17 cellular contexts compared by ENCODE assay signal in genomic region chr7:97801108-97801507, GRCh38.
DNase-seq lines count a peak whose midpoint lies in the region; ATAC-seq and TF ChIP-seq lines count a peak whose summit lies in the region.
"Had no signal": no experiment of that assay in that cellular context is flagged by ENCODE, and none has a peak within 500 bp of the region (broad histone marks: within the 10 kb centered on the region; RNA-seq: fewer than 3 reads in every experiment).

No MANE protein-coding gene starts in this region.

- no peak overlapping the region for H3K4me3 ChIP-seq in A673 (ENCODE audit: low read depth, low read length, poor library complexity, severe bottlenecking)
- no peak overlapping the region for H3K4me3 ChIP-seq in GM23338
- H3K4me3 ChIP-seq: BLaER1 treated with 17β-estradiol and CSF1 and Interleukin-3, amounts not matched to agents 10 nM and 100 nM; K562 had no signal

- H3K36me3 ChIP-seq in A673 (ENCODE audit: insufficient read depth, low read length, poor library complexity, severe bottlenecking) (no peaks in the 10 kb centered on the region), GM23338 (ENCODE audit: insufficient read depth) (no peaks in the 10 kb centered on the region)
- H3K36me3 ChIP-seq: BLaER1 treated with 17β-estradiol and CSF1 and Interleukin-3, amounts not matched to agents 10 nM and 100 nM had no signal

- H3K27me3 ChIP-seq in A673 (replicated peaks; ENCODE audit: insufficient read depth, low read depth, low read length, poor library complexity) (peaks cover 9% of the 10 kb centered on the region), GM23338 (ENCODE audit: insufficient read depth) (no peaks in the 10 kb centered on the region)
- H3K27me3 ChIP-seq: BLaER1 treated with 17β-estradiol and CSF1 and Interleukin-3, amounts not matched to agents 10 nM and 100 nM had no signal

- no peaks in the 10 kb centered on the region for H3K27me3 Mint-ChIP-seq in GM23338 (ENCODE audit: insufficient read depth, low read depth, poor library complexity)

- H3K9me3 ChIP-seq in A673 (ENCODE audit: low read depth, low read length, poor library complexity, severe bottlenecking) = no peaks in the 10 kb centered on the region

- no peaks in the 10 kb centered on the region for H4K20me1 ChIP-seq in GM23338 (replicated peaks; ENCODE audit: insufficient read depth)
- H4K20me1 ChIP-seq: BLaER1 treated with 17β-estradiol and CSF1 and Interleukin-3, amounts not matched to agents 10 nM and 100 nM had no signal

- no peaks in the 10 kb centered on the region for H3K79me2 ChIP-seq in GM23338 (replicated peaks; ENCODE audit: insufficient read depth)

- peaks cover 5% of the 10 kb centered on the region; the same call in 2 of the 3 replicates for H3K4me1 Mint-ChIP-seq in GM23338
- H3K4me1 Mint-ChIP-seq: CD4-positive, CD25-positive, alpha-beta regulatory T cell had no signal

- DNase-seq in DMS53 (lab: John Stamatoyannopoulos, UW) (peak; percentile 18), DMS53 treated with DMSO at 0.1 percent for 48 hours (lab: John Stamatoyannopoulos, UW; ENCODE audit: unreplicated experiment) (no peak), A673 (ENCODE audit: low spot score) (peak; percentile 4), GM23338 (ENCODE audit: low spot score) (peak; percentile 31), SK-MEL-5 (ENCODE audit: low read depth, low spot score) (peak; percentile 27), NCI-H2227 treated with DMSO at 0.1 percent for 48 hours (lab: John Stamatoyannopoulos, UW) (no peak)
- DNase-seq: AML-193; CD4-positive, CD25-positive, alpha-beta regulatory T cell; DMS79; H7; HFFc6; Karpas-422 had no signal

- no peak overlapping the region for H2AFZ ChIP-seq in GM23338

- POLR2A ChIA-PET in A673 (lab: Charles Lee; ENCODE audit: low non-redundant PET) = no interaction called here

- H3K36me3 Mint-ChIP-seq in GM23338 (ENCODE audit: low read depth) = no peaks in the 10 kb centered on the region
- H3K36me3 Mint-ChIP-seq: CD4-positive, CD25-positive, alpha-beta regulatory T cell had no signal

- no peaks in the 10 kb centered on the region for H3F3A ChIP-seq in GM23338 (replicated peaks; ENCODE audit: low read depth)

- no peak overlapping the region for H3K27ac Mint-ChIP-seq in GM23338
- H3K27ac Mint-ChIP-seq: CD4-positive, CD25-positive, alpha-beta regulatory T cell; HFFc6 had no signal

- intact Hi-C loops in A673 (cut with micrococcal nuclease; ENCODE audit: unreplicated experiment) = no loop called here

- in situ Hi-C loops in SK-MEL-5 (cut with HindIII; ENCODE audit: low pct_unique_long_range_greater_than_20kb, low sequenced_read_pairs) = no loop called here

- ATAC-seq in GM23338 = no peak
- no peak for ATAC-seq in GM19467 (IDR thresholded peaks at IDR 0.05; ENCODE audit: unreplicated experiment)
- no peak for ATAC-seq in HG02798 (IDR thresholded peaks at IDR 0.05; ENCODE audit: poor library complexity, unreplicated experiment)
- ATAC-seq: K562 had no signal

- no peak overlapping the region for H3K4me3 Mint-ChIP-seq in GM23338
- H3K4me3 Mint-ChIP-seq: CD4-positive, CD25-positive, alpha-beta regulatory T cell; HFFc6 had no signal

- BruUV-seq in A673 (replicated peaks; lab: Mats Ljungman, UMichigan) = no TSS peak

- TF ChIP-seq CTCF in A673 (conservative IDR thresholded peaks at IDR 0.05; ENCODE audit: low read depth, low read length) (no peak), GM23338 (conservative IDR thresholded peaks at IDR 0.05; ENCODE audit: low read depth in 2 of 2) (no peak)

- no peaks in the 10 kb centered on the region for H3K9me3 Mint-ChIP-seq in GM23338

- CTCF ChIA-PET in A673 (lab: Charles Lee) = no interaction called here

- no peaks in the 10 kb centered on the region for H3K4me1 ChIP-seq in A673 (ENCODE audit: insufficient read depth, low read length, poor library complexity, severe bottlenecking)
- H3K4me1 ChIP-seq in GM23338 (ENCODE audit: insufficient read depth) = no peaks in the 10 kb centered on the region
- H3K4me1 ChIP-seq: BLaER1 treated with 17β-estradiol and CSF1 and Interleukin-3, amounts not matched to agents 10 nM and 100 nM had no signal

- H3K27ac ChIP-seq in A673 (ENCODE audit: low read depth, low read length, poor library complexity, severe bottlenecking) (no peak overlapping the region), GM23338 (ENCODE audit: low read depth) (no peak overlapping the region)
- H3K27ac ChIP-seq: 22Rv1; BLaER1 treated with 17β-estradiol and CSF1 and Interleukin-3, amounts not matched to agents 10 nM and 100 nM had no signal

- H3K9me2 ChIP-seq in GM23338 (ENCODE audit: insufficient read depth) = peaks cover 17% of the 10 kb centered on the region; the same call in 1 of the 2 replicates

- H3K4me2 ChIP-seq in GM23338 = no peak overlapping the region
- H3K4me2 ChIP-seq: BLaER1 treated with 17β-estradiol and CSF1 and Interleukin-3, amounts not matched to agents 10 nM and 100 nM had no signal

TF ChIP-seq in GM23338, 12 proteins besides CTCF, POLR2A, EP300 and RAD21 (continues in another document):
- TF ChIP-seq CREB1 (CRISPR knock-in tag; IDR thresholded peaks at IDR 0.05; ENCODE audit: low read depth) (no peak), ZNF331 (CRISPR knock-in tag; IDR thresholded peaks at IDR 0.05; ENCODE audit: low read depth) (no peak), JUNB (IDR thresholded peaks at IDR 0.05; ENCODE audit: unreplicated experiment) (no peak), REST (IDR thresholded peaks at IDR 0.05; ENCODE audit: unreplicated experiment) (no peak), STAT1 (IDR thresholded peaks at IDR 0.05; ENCODE audit: unreplicated experiment) (no peak), NANOG (IDR thresholded peaks at IDR 0.05; ENCODE audit: borderline replicate concordance) (no peak)

Comparison
In these comparisons a context has a peak if more than half of its experiments do, and no peak if none do; other contexts are left out.
1. DNase-seq: peak in DMS53 (single experiment), A673 (single experiment), GM23338 (single experiment) and SK-MEL-5 (single experiment); none in DMS53 treated with DMSO at 0.1 percent for 48 hours (single experiment) and NCI-H2227 treated with DMSO at 0.1 percent for 48 hours (single experiment).